Comparison of ENCODE assay signal across 9 cellular contexts in the genomic region with DNA sequence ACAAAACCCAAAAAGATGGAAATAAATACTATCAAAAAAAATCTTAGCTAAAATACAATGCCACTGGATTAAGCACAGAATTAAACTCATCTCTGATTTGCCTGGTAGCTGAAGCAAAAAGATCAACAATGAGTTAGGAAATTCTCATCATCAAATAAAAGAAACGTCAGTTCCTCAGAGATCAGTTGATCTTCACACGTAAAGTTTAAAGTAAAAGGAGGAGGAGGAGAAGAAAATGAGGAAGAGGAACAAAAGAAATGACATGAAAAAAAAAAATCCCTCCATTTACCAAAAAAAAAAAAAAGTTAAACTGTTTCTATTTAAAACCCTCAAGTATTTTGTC. TPM values are rescaled to one million over a fixed set of nuclear protein-coding genes. Genes with fewer than 3 reads are reported as not detected.
DNase-seq lines count a peak whose midpoint lies in the region; ATAC-seq and TF ChIP-seq lines count a peak whose summit lies in the region.
"Had no signal": no experiment of that assay in that cellular context is flagged by ENCODE, and none has a peak within 500 bp of the region (broad histone marks: within the 10 kb centered on the region; RNA-seq: fewer than 3 reads in every experiment).

No MANE protein-coding gene starts in this region.

- no peaks in the 10 kb centered on the region for H3K27me3 Mint-ChIP-seq in activated naive CD4-positive, alpha-beta T cell treated with anti-CD3 and anti-CD28 coated beads, Interleukin-2, amount 50 U/mL, for 24 hours
- no peaks in the 10 kb centered on the region for H3K27me3 Mint-ChIP-seq in memory B cell

- H3K4me3 Mint-ChIP-seq in activated naive CD4-positive, alpha-beta T cell treated with anti-CD3 and anti-CD28 coated beads, Interleukin-2, amount 50 U/mL, for 24 hours: peak overlapping the region; percentile 88
- H3K4me3 Mint-ChIP-seq in memory B cell: peak overlapping the region; percentile 70

- H3K4me3 ChIP-seq in adipocyte (ENCODE audit: low read length) (peak overlapping the region; percentile 65), upper lobe of right lung (peak overlapping the region; percentile 12), PC-9 (no peak overlapping the region)

- no peaks in the 10 kb centered on the region for H3K9me3 Mint-ChIP-seq in activated naive CD4-positive, alpha-beta T cell treated with anti-CD3 and anti-CD28 coated beads, Interleukin-2, amount 50 U/mL, for 24 hours
- no peaks in the 10 kb centered on the region for H3K9me3 Mint-ChIP-seq in memory B cell

- no peaks in the 10 kb centered on the region for H3K79me2 ChIP-seq in PC-9 (ENCODE audit: low read depth)

- no peak for DNase-seq in activated naive CD4-positive, alpha-beta T cell treated with Interleukin-2 at 50 U/mL for 16 hours
- DNase-seq in adipocyte (ENCODE audit: low read depth) (no peak), memory B cell (ENCODE audit: low spot score in 2 of 2) (no peak), upper lobe of right lung (no peak), EL (no peak), NCI-H526 treated with DMSO at 0.1 percent for 48 hours (lab: John Stamatoyannopoulos, UW) (no peak), PC-9 (no peak)

- H3K27me3 ChIP-seq in adipocyte (replicated peaks; ENCODE audit: control insufficient read depth, insufficient read depth, low read length) (no peaks in the 10 kb centered on the region), upper lobe of right lung (no peaks in the 10 kb centered on the region), PC-9 (ENCODE audit: insufficient read depth, low read depth) (no peaks in the 10 kb centered on the region)

- intact Hi-C loops in upper lobe of right lung (cut with DNase I): no loop called here
- intact Hi-C loops in PC-9 (cut with micrococcal nuclease; ENCODE audit: unreplicated experiment): no loop called here

- H3K36me3 Mint-ChIP-seq in activated naive CD4-positive, alpha-beta T cell treated with anti-CD3 and anti-CD28 coated beads, Interleukin-2, amount 50 U/mL, for 24 hours: peaks cover 10% of the 10 kb centered on the region
- peaks cover 4% of the 10 kb centered on the region for H3K36me3 Mint-ChIP-seq in memory B cell

- peaks cover 16% of the 10 kb centered on the region for H3K36me3 ChIP-seq in adipocyte (ENCODE audit: control insufficient read depth, insufficient read depth, low read length, severe bottlenecking)
- H3K36me3 ChIP-seq in upper lobe of right lung: no peaks in the 10 kb centered on the region
- H3K36me3 ChIP-seq in PC-9 (ENCODE audit: low read depth): no peaks in the 10 kb centered on the region

- no TSS peak for BruUV-seq in PC-9 (replicated peaks; lab: Mats Ljungman, UMichigan)

- ATAC-seq in memory B cell (ENCODE audit: low read depth) (peak; percentile 61), upper lobe of right lung (peak; percentile 2)

- H3K27ac ChIP-seq in upper lobe of right lung (peak overlapping the region; percentile 83), PC-9 (no peak overlapping the region)

- H4K20me1 ChIP-seq in PC-9 (ENCODE audit: insufficient read depth): no peaks in the 10 kb centered on the region

- peak overlapping the region; percentile 75 for H3K9ac ChIP-seq in adipocyte (ENCODE audit: low read length)

- no peak for TF ChIP-seq CTCF in upper lobe of right lung (IDR thresholded peaks at IDR 0.05)
- no peak for TF ChIP-seq CTCF in PC-9 (conservative IDR thresholded peaks at IDR 0.05)

- H2AFZ ChIP-seq in PC-9: no peak overlapping the region

- CTCF ChIA-PET in PC-9 (lab: Charles Lee): no interaction called here

- H3K4me2 ChIP-seq in PC-9: no peak overlapping the region

- H3K4me1 ChIP-seq in adipocyte (ENCODE audit: control insufficient read depth, insufficient read depth, low read length) (peaks cover 55% of the 10 kb centered on the region), upper lobe of right lung (peaks cover 52% of the 10 kb centered on the region), PC-9 (replicated peaks; ENCODE audit: insufficient read depth) (no peaks in the 10 kb centered on the region)
- H3K4me1 ChIP-seq: Caco-2 had no signal

- H3K9me3 ChIP-seq in adipocyte (ENCODE audit: control insufficient read depth, low read length): no peaks in the 10 kb centered on the region
- H3K9me3 ChIP-seq in upper lobe of right lung: no peaks in the 10 kb centered on the region
- H3K9me3 ChIP-seq in PC-9 (ENCODE audit: insufficient read depth, low read depth): no peaks in the 10 kb centered on the region
- H3K9me3 ChIP-seq: Caco-2 had no signal

- POLR2A ChIA-PET in PC-9 (lab: Charles Lee; ENCODE audit: unreplicated experiment): no interaction called here

- peaks cover 92% of the 10 kb centered on the region for H3K4me1 Mint-ChIP-seq in activated naive CD4-positive, alpha-beta T cell treated with anti-CD3 and anti-CD28 coated beads, Interleukin-2, amount 50 U/mL, for 24 hours
- H3K4me1 Mint-ChIP-seq in memory B cell: peaks cover 36% of the 10 kb centered on the region

- no peaks in the 10 kb centered on the region for H3F3A ChIP-seq in PC-9 (ENCODE audit: insufficient read depth, low read depth)

- peak overlapping the region; percentile 98 for H3K27ac Mint-ChIP-seq in activated naive CD4-positive, alpha-beta T cell treated with anti-CD3 and anti-CD28 coated beads, Interleukin-2, amount 50 U/mL, for 24 hours
- H3K27ac Mint-ChIP-seq in memory B cell: peak overlapping the region; percentile 96

- no peaks in the 10 kb centered on the region for H3K9me2 ChIP-seq in PC-9 (ENCODE audit: insufficient read depth)

RNA-seq across cellular contexts. Expression of a gene that starts 22.6 kb away (rescaled TPM):
- total RNA-seq in upper lobe of right lung (62.1 TPM), PC-9 (2021) (12.5 and 20.0 TPM in 2 replicates)
